ENCODE assay signal across 8 cellular contexts in the genomic region with DNA sequence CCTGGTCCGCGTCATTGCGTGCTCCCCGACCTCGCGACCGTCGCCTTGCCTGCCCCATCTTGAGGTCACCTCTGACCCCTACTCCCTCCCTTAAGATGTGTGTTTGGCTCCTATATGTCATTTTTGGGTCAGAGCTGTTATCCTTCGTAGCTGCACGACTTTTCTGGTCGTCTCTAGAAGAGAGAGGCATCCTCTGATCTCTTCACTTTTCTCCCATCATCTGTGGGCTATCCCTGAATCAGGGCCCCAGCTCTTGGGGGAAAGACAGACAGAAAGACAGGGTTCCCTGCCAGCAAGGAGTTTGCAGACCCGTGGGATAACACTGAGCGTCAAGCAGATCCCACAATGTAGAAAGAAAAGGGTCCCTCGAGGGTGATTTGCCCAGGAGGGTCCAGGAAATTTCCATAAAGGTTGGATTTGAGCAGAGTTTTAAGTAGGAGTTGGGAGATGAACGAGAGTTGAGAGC. TPM values are rescaled to one million over a fixed set of nuclear protein-coding genes. Genes with fewer than 3 reads are reported as not detected.
DNase-seq lines count a peak whose midpoint lies in the region; ATAC-seq and TF ChIP-seq lines count a peak whose summit lies in the region.

No MANE protein-coding gene starts in this region.

- ATAC-seq in HG02970 (IDR thresholded peaks at IDR 0.05; ENCODE audit: low FRiP score, unreplicated experiment) = no peak

- H3K4me1 Mint-ChIP-seq in progenitor cell of endocrine pancreas (ENCODE audit: low read depth) = peaks cover 18% of the 10 kb centered on the region

- H3K4me1 ChIP-seq in ES-I3 (ENCODE audit: insufficient read depth, low read length) (peaks cover 8% of the 10 kb centered on the region; the same call in 1 of the 2 replicates), SJCRH30 (no peaks in the 10 kb centered on the region; the same call in 1 of the 2 replicates), esophagus muscularis mucosa (peaks cover 34 to 58% (median 47%) of the 10 kb centered on the region in 4 donors)

- intact Hi-C loops in esophagus muscularis mucosa (cut with DNase I) = no loop called here

- H3K36me3 ChIP-seq in ES-I3 (ENCODE audit: insufficient read depth, low read length) (no peaks in the 10 kb centered on the region; the same call in 1 of the 2 replicates), SJCRH30 (no peaks in the 10 kb centered on the region; the same call in 1 of the 2 replicates), esophagus muscularis mucosa (no peaks in the 10 kb centered on the region)

- peak overlapping the region; percentile 87; the same call in 1 of the 2 replicates for H3K9ac ChIP-seq in ES-I3 (ENCODE audit: low read depth, low read length)

- H3K27ac ChIP-seq in SJCRH30 = peak overlapping the region; percentile 62
- H3K27ac ChIP-seq in esophagus muscularis mucosa (replicated peaks in 1 of 4) = peak overlapping the region; percentile 81 to 88 (median 86)

- no peak for TF ChIP-seq EP300 in esophagus muscularis mucosa (IDR thresholded peaks at IDR 0.05)

- no peaks in the 10 kb centered on the region for H3K27me3 Mint-ChIP-seq in progenitor cell of endocrine pancreas

- peak overlapping the region; percentile 96 for H3K4me3 Mint-ChIP-seq in progenitor cell of endocrine pancreas (ENCODE audit: low read depth)

- DNase-seq in SJCRH30 = no peak
- DNase-seq in esophagus muscularis mucosa (ENCODE audit: extremely low spot score) = no peak
- DNase-seq in progenitor cell of endocrine pancreas (ENCODE audit: low spot score, unreplicated experiment) = no peak
- DNase-seq in 8988T = no peak
- no peak for DNase-seq in stimulated activated naive CD4-positive, alpha-beta T cell treated with Interleukin-2 at 50 U/mL for 16 hours (lab: John Stamatoyannopoulos, UW)
- no peak for DNase-seq in activated CD4-positive, alpha-beta T cell treated with anti-CD3 and anti-CD28 coated beads, Interleukin-2, amount 50 U/mL, for 1 hour

- TF ChIP-seq CTCF in esophagus muscularis mucosa (IDR thresholded peaks at IDR 0.05) (no peak), progenitor cell of endocrine pancreas (IDR thresholded peaks at IDR 0.05; ENCODE audit: unreplicated experiment) (no peak)

- peaks cover 14% of the 10 kb centered on the region for H3K36me3 Mint-ChIP-seq in progenitor cell of endocrine pancreas (ENCODE audit: insufficient read depth)

- H3K27me3 ChIP-seq in SJCRH30 = no peaks in the 10 kb centered on the region
- no peaks in the 10 kb centered on the region for H3K27me3 ChIP-seq in esophagus muscularis mucosa

- peak overlapping the region; percentile 93 for H3K27ac Mint-ChIP-seq in progenitor cell of endocrine pancreas

- H3K9me3 ChIP-seq in ES-I3 (ENCODE audit: control insufficient read depth, insufficient read depth, low read length) = peaks cover 4% of the 10 kb centered on the region; the same call in 1 of the 2 replicates
- H3K9me3 ChIP-seq in SJCRH30 (replicated peaks) = no peaks in the 10 kb centered on the region
- no peaks in the 10 kb centered on the region for H3K9me3 ChIP-seq in esophagus muscularis mucosa

- H3K9me3 Mint-ChIP-seq in progenitor cell of endocrine pancreas (ENCODE audit: low read depth) = peaks cover 16% of the 10 kb centered on the region

- H3K4me3 ChIP-seq in SJCRH30 (peak overlapping the region; percentile 83), esophagus muscularis mucosa (peak overlapping the region; percentile 73 to 92 (median 80))

- no peak for TF ChIP-seq POLR2A in esophagus muscularis mucosa (IDR thresholded peaks at IDR 0.05; ENCODE audit: low read depth)

- WGBS in esophagus muscularis mucosa = 8% methylated on average over 15 of the region's 15 CpGs

RNA-seq across cellular contexts. Expression of a gene that starts 0.6 kb away (rescaled TPM):
- 19.6 and 21.4 TPM in 2 replicates for total RNA-seq in SJCRH30 (2014; rRNA removed; shearing (Covaris generic))
- 10 to 100 TPM; 28.1 to 49.0 (median 33.7) TPM for total RNA-seq in esophagus muscularis mucosa
- 46.2 and 49.3 TPM in 2 replicates for total RNA-seq in progenitor cell of endocrine pancreas

RNA-seq across cellular contexts. Expression of a gene that starts 16.2 kb away (rescaled TPM):
- 12.6 and 13.6 TPM in 2 replicates for total RNA-seq in SJCRH30 (2014; rRNA removed; shearing (Covaris generic))
- 1 to 10 TPM; 3.7 to 8.8 (median 6.6) TPM for total RNA-seq in esophagus muscularis mucosa
- 75.3 and 79.1 TPM in 2 replicates for total RNA-seq in progenitor cell of endocrine pancreas
